Comparison of ENCODE assay signal across 8 cellular contexts in the genomic region with DNA sequence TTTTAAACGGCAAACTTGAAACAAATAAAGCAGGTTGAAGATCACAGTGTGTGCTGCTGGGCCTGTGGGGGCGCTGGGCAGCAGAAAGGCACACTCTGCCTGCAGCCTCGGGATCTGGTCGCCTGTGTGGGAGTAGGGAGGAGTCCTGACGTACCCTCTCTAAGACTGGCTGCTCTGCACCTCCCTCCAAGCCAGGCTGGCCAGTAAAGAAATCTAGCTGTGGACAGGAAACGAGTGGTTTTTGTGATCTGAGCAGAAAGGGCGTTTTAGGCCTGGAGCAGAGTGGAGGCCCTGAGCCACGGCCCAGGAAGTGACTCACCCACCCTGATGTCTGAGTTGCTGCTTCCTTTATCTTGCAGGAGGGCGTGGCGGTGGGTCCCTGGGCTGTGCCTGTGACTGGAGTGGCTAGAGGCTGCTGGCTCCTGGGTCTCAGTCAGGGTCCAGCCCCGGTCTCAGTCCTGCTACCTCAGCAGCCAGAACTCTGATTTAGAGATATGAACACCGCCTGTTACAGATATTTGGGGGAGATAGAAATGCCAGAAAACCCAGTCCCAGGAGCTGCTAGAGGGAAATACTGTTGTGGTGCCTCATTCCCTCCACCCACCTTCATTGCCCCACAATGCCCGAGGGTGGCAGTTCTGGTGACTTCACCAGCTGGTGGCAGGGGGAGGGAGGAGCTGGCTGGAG. TPM values are rescaled to one million over a fixed set of nuclear protein-coding genes. Genes with fewer than 3 reads are reported as not detected.
DNase-seq lines count a peak whose midpoint lies in the region; ATAC-seq, FAIRE-seq and TF ChIP-seq lines count a peak whose summit lies in the region.

No MANE protein-coding gene starts in this region.

- TF ChIP-seq RAD21 in H1 (IDR thresholded peaks at IDR 0.05 in 1 of 2, conservative IDR thresholded peaks at IDR 0.05 in 1 of 2; ENCODE audit: low read depth in 2 of 2, low read length in 2 of 2): peak in 1 of 2 experiments; percentile 17; a peak in 1 of 4 replicates

- no peak overlapping the region for H3K23ac ChIP-seq in H1 (ENCODE audit: insufficient read length)

- DNase-seq in AG09309 (ENCODE audit: low read depth): peak; percentile 99
- DNase-seq in NK-92 (lab: John Stamatoyannopoulos, UW; ENCODE audit: unreplicated experiment): peak; percentile 46
- peak; percentile 91 for DNase-seq in activated CD8-positive, alpha-beta memory T cell treated with anti-CD3 and anti-CD28 coated beads for 24 hours
- DNase-seq in H1 (ENCODE audit: low read depth in 1 of 2, low spot score in 2 of 2): peak; percentile 73 to 79
- DNase-seq in mesothelial cell of epicardium (ENCODE audit: low spot score in 2 of 2, unreplicated experiment in 2 of 2): peak; percentile 63 to 74
- peak; percentile 67 to 76 for DNase-seq in stimulated activated CD8-positive, alpha-beta memory T cell treated with anti-CD3 and anti-CD28 coated beads, Interleukin-15, amount 100 ng/mL, for 4 hours (ENCODE audit: low read depth in 2 of 2)

- no peaks in the 10 kb centered on the region; the same call in 1 of the 2 replicates for H3K23me2 ChIP-seq in H1 (ENCODE audit: low read depth, low read length)

- peak overlapping the region; percentile 48 for H4K91ac ChIP-seq in H1 (replicated peaks; ENCODE audit: insufficient read length, low read length)

- H4K8ac ChIP-seq in H1 (ENCODE audit: extremely low read depth, insufficient read depth, low read length): peak overlapping the region; percentile 54; the same call in 1 of the 2 replicates

- no peaks in the 10 kb centered on the region for H3K9me3 ChIP-seq in H1 (ENCODE audit: insufficient read depth in 2 of 2, low read depth in 1 of 2, low read length in 1 of 2)

- TF ChIP-seq POLR2A in H1 (IDR thresholded peaks at IDR 0.05; ENCODE audit: control extremely low read depth in 1 of 2, low read depth in 2 of 2, low read length in 2 of 2): peak in 1 of 2 experiments; percentile 72; a peak in 2 of 3 replicates

- POLR2A ChIA-PET in H1 (lab: Charles Lee; ENCODE audit: partially characterized antibody): interaction anchor here (1.1 kb wide), 1 partner anchor 11 kb away, joined by 3 read pairs; a partner anchor contains a TSS

- no peaks in the 10 kb centered on the region for H3K79me1 ChIP-seq in H1 (ENCODE audit: low read depth, low read length)

- H3K4me3 Mint-ChIP-seq in mesothelial cell of epicardium: peak overlapping the region; percentile 63

- peaks cover 24% of the 10 kb centered on the region for H3K4me1 Mint-ChIP-seq in mesothelial cell of epicardium

- CTCF ChIA-PET in H1 (lab: Charles Lee; ENCODE audit: partially characterized antibody): interaction anchor here (0.7 to 3.1 kb wide), 7 partner anchors 9 to 410 kb away, joined by 3 to 11 read pairs (median 5); no protein-coding TSS in a partner anchor

- no peaks in the 10 kb centered on the region; a peak in 1 of 7 replicates for H3K27me3 ChIP-seq in H1 (replicated peaks in 1 of 4; ENCODE audit: control insufficient read depth in 3 of 4, extremely low read depth in 1 of 4, insufficient read depth in 3 of 4, low read length in 3 of 4)

- 15% methylated on average over 13 of the region's 13 CpGs; no CpG with 5 or more reads in 1 of the 2 experiments for WGBS in H1 (ENCODE audit: extremely low coverage in 1 of 2, insufficient coverage in 1 of 2, insufficient read length in 1 of 2, insufficient replicate concordance in 2 of 2, low coverage in 1 of 2, low lambda C conversion rate in 2 of 2, missing lambda C conversion rate in 1 of 2), 2 experiments

- peak overlapping the region; percentile 59 for H2BK120ac ChIP-seq in H1 (replicated peaks; ENCODE audit: low read depth, low read length)

- peak overlapping the region; percentile 76 for H2BK15ac ChIP-seq in H1 (ENCODE audit: low read length)

- peak overlapping the region in 3 of 4 experiments; percentile 0 to 34 (median 16); a peak in 2 of 7 replicates for H3K9ac ChIP-seq in H1 (replicated peaks in 1 of 4; ENCODE audit: extremely low read depth in 1 of 4, low read depth in 3 of 4, low read length in 3 of 4)

- no peaks in the 10 kb centered on the region for H4K20me1 ChIP-seq in H1 (replicated peaks in 1 of 2; ENCODE audit: control insufficient read depth in 1 of 2, insufficient read depth in 2 of 2, low read length in 2 of 2)

- peak overlapping the region; percentile 68 for H3K18ac ChIP-seq in H1 (ENCODE audit: extremely low read depth, low read length)

- no peak for TF ChIP-seq EP300 in H1 (IDR thresholded peaks at IDR 0.05; ENCODE audit: borderline replicate concordance in 1 of 2, low read depth in 2 of 2, low read length in 2 of 2)

- H2BK5ac ChIP-seq in H1 (ENCODE audit: low read depth, low read length): peak overlapping the region; percentile 68; the same call in 1 of the 2 replicates

- peak overlapping the region; percentile 61 to 70 for H3K4me2 ChIP-seq in H1 (ENCODE audit: insufficient read depth in 1 of 2, low read depth in 2 of 2, low read length in 2 of 2)

- H4K5ac ChIP-seq in H1 (ENCODE audit: insufficient read length, low read depth, low read length): peak overlapping the region; percentile 27

- H3K27ac Mint-ChIP-seq in mesothelial cell of epicardium: peak overlapping the region; percentile 99

- no peak overlapping the region for H2BK20ac ChIP-seq in H1 (ENCODE audit: low read length)

- no peak overlapping the region for H2AK5ac ChIP-seq in H1 (ENCODE audit: low read depth, low read length)

- H3K9me3 Mint-ChIP-seq in mesothelial cell of epicardium: no peaks in the 10 kb centered on the region

- peak overlapping the region; percentile 11; the same call in 1 of the 2 replicates for H2BK12ac ChIP-seq in H1 (ENCODE audit: low read depth, low read length)

- TF ChIP-seq CTCF in AG09309 (IDR thresholded peaks at IDR 0.05; ENCODE audit: control insufficient read depth, insufficient read depth, low read depth, low read length, missing control alignments) (peak; percentile 70), H1 (IDR thresholded peaks at IDR 0.05; ENCODE audit: control extremely low read depth in 1 of 3, insufficient read depth in 1 of 3, low read depth in 1 of 3, low read length in 3 of 3) (peak; percentile 52 to 80 (median 73); a peak in 3 of 4 replicates), mesothelial cell of epicardium (IDR thresholded peaks at IDR 0.05; ENCODE audit: unreplicated experiment) (no peak)

- peak overlapping the region; percentile 66 for H2AFZ ChIP-seq in H1 (ENCODE audit: low read length)

- no peak overlapping the region for H3K14ac ChIP-seq in H1 (ENCODE audit: insufficient read length)

- peak overlapping the region; percentile 34 for H3K4me3 ChIP-seq in AG09309 (ENCODE audit: control insufficient read depth, low read depth, low read length)
- H3K4me3 ChIP-seq in H1 (ENCODE audit: extremely low read depth in 1 of 4, insufficient read depth in 2 of 4, low read depth in 3 of 4, low read length in 4 of 4): peak overlapping the region; percentile 3 to 44 (median 24); a peak in 5 of 8 replicates

- peaks cover 6% of the 10 kb centered on the region for H3K27me3 Mint-ChIP-seq in mesothelial cell of epicardium (ENCODE audit: low read depth)

- FAIRE-seq in H1 (lab: Jason Lieb, UNC): no peak

- H3K79me2 ChIP-seq in H1 (ENCODE audit: control insufficient read depth in 1 of 2, insufficient read depth in 2 of 2, low read length in 2 of 2): no peaks in the 10 kb centered on the region

- H3K4me1 ChIP-seq in H1 (replicated peaks in 1 of 4; ENCODE audit: control insufficient read depth in 3 of 4, insufficient read depth in 4 of 4, low read length in 3 of 4): peaks cover 14 to 19% (median 17%) of the 10 kb centered on the region in 4 experiments; a peak in 6 of 7 replicates

- H3K27ac ChIP-seq in H1 (ENCODE audit: low read depth, low read length): peak overlapping the region; percentile 67

- peak overlapping the region; percentile 2 for H3K56ac ChIP-seq in H1 (replicated peaks; ENCODE audit: insufficient read length, low read depth, low read length)

- peak overlapping the region; percentile 74 for H3K4ac ChIP-seq in H1 (replicated peaks; ENCODE audit: insufficient read length, low read depth, low read length)

- no peaks in the 10 kb centered on the region for H3K36me3 ChIP-seq in H1 (ENCODE audit: control insufficient read depth in 2 of 4, insufficient read depth in 4 of 4, low read length in 3 of 4)

- ATAC-seq in GM18858 (IDR thresholded peaks at IDR 0.05; ENCODE audit: unreplicated experiment) (peak; percentile 86), HG03066 (IDR thresholded peaks at IDR 0.05; ENCODE audit: low read depth, unreplicated experiment) (peak; percentile 94)

- H3K36me3 Mint-ChIP-seq in mesothelial cell of epicardium: no peaks in the 10 kb centered on the region

RNA-seq across cellular contexts. Expression of a gene that starts 11.3 kb away (rescaled TPM):
- total RNA-seq in H1 (2021; fragmentation: NEBNext Ultra II Directional; extraction: Animal tissue kit (Norgen Biotek cat#: 25700)): 120 and 124 TPM in 2 replicates
- 249 and 343 TPM in 2 replicates for polyA plus RNA-seq in H1 (2011; rRNA removed)
- 233 TPM for polyA plus RNA-seq in H1 (2011; cell fraction: cytosol; rRNA removed)
- 162 TPM for polyA plus RNA-seq in H1 (2011; cell fraction: nucleus; rRNA removed)
- 367 to 420 TPM (median 401 TPM) in 4 replicates for polyA plus RNA-seq in H1 (2012, experiment 1 of 2)
- polyA plus RNA-seq in H1 (2012, experiment 2 of 2): 895 TPM
- polyA plus RNA-seq in H1 (2013, experiment 1 of 2): 470 TPM
- 521 TPM for polyA plus RNA-seq in H1 (2013, experiment 2 of 2)
- polyA minus RNA-seq in H1 (2011; rRNA and poly(A)+ RNA removed): 138 and 139 TPM in 2 replicates
- polyA minus RNA-seq in H1 (2011; cell fraction: cytosol; rRNA and poly(A)+ RNA removed): 64.8 TPM
- polyA minus RNA-seq in H1 (2011; cell fraction: nucleus; rRNA and poly(A)+ RNA removed): 71.5 TPM
- 351 to 373 TPM (median 358 TPM) in 3 replicates for total RNA-seq in mesothelial cell of epicardium

RNA-seq across cellular contexts. Expression of a gene that starts 40.8 kb away (rescaled TPM):
- total RNA-seq in H1 (2021; fragmentation: NEBNext Ultra II Directional; extraction: Animal tissue kit (Norgen Biotek cat#: 25700)): not detected in 2 replicates
- polyA plus RNA-seq in H1 (2011; rRNA removed): not detected in 2 replicates
- not detected for polyA plus RNA-seq in H1 (2011; cell fraction: cytosol; rRNA removed)
- not detected for polyA plus RNA-seq in H1 (2011; cell fraction: nucleus; rRNA removed)
- polyA plus RNA-seq in H1 (2012, experiment 1 of 2): not detected in 4 replicates
- polyA plus RNA-seq in H1 (2012, experiment 2 of 2): not detected
- polyA plus RNA-seq in H1 (2013, experiment 1 of 2): not detected
- not detected for polyA plus RNA-seq in H1 (2013, experiment 2 of 2)
- not detected in 2 replicates for polyA minus RNA-seq in H1 (2011; rRNA and poly(A)+ RNA removed)
- not detected for polyA minus RNA-seq in H1 (2011; cell fraction: cytosol; rRNA and poly(A)+ RNA removed)
- not detected for polyA minus RNA-seq in H1 (2011; cell fraction: nucleus; rRNA and poly(A)+ RNA removed)
- not detected in 3 replicates for total RNA-seq in mesothelial cell of epicardium

RNA-seq across cellular contexts. Expression of a gene that starts 54.4 kb away (rescaled TPM):
- 231 and 233 TPM in 2 replicates for total RNA-seq in H1 (2021; fragmentation: NEBNext Ultra II Directional; extraction: Animal tissue kit (Norgen Biotek cat#: 25700))
- polyA plus RNA-seq in H1 (2011; rRNA removed): 13.7 and 23.9 TPM in 2 replicates
- polyA plus RNA-seq in H1 (2011; cell fraction: cytosol; rRNA removed): 21.2 TPM
- 9.6 TPM for polyA plus RNA-seq in H1 (2011; cell fraction: nucleus; rRNA removed)
- polyA plus RNA-seq in H1 (2012, experiment 1 of 2): 142 to 324 TPM (median 157 TPM) in 4 replicates
- polyA plus RNA-seq in H1 (2012, experiment 2 of 2): 244 TPM
- polyA plus RNA-seq in H1 (2013, experiment 1 of 2): 363 TPM
- 400 TPM for polyA plus RNA-seq in H1 (2013, experiment 2 of 2)
- polyA minus RNA-seq in H1 (2011; rRNA and poly(A)+ RNA removed): 13.7 and 20.1 TPM in 2 replicates
- polyA minus RNA-seq in H1 (2011; cell fraction: cytosol; rRNA and poly(A)+ RNA removed): 51.0 TPM
- 12.2 TPM for polyA minus RNA-seq in H1 (2011; cell fraction: nucleus; rRNA and poly(A)+ RNA removed)
- total RNA-seq in mesothelial cell of epicardium: 219 to 234 TPM (median 222 TPM) in 3 replicates

Comparison
In these comparisons a context has a peak if more than half of its experiments do, and no peak if none do; other contexts are left out.
1. Peak in every context shown above with its lines: DNase-seq, ATAC-seq, H3K4me3 ChIP-seq and H3K27ac ChIP-seq.
2. DNase-seq: peak in every context shown above with its lines; median percentile 99 in AG09309; 91 in activated CD8-positive, alpha-beta memory T cell treated with anti-CD3 and anti-CD28 coated beads for 24 hours; 76 in H1; 72 in stimulated activated CD8-positive, alpha-beta memory T cell treated with anti-CD3 and anti-CD28 coated beads, Interleukin-15, amount 100 ng/mL, for 4 hours; 68 in mesothelial cell of epicardium; 46 in NK-92.